In the genomic region with DNA sequence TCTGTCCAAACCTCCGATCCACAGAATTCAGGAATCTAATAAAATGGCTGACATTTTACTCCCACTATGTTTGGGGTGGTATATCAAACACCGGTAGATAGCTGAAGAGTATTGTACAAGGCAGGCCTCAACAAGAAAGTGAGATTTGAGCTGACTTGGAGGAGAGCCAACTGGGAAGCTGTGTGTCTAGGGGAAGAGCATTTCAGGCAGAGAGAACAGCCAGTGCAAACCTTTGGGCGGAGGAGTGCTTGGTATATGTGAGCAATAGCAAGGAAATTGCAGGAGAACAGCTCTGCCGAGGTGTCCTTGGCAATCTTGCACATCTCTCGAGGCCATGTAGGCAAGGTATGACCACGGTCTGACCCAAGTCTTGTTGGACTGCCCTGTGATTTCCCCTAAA, we compare ENCODE assay signal across 17 cellular contexts. TPM values are rescaled to one million over a fixed set of nuclear protein-coding genes. Genes with fewer than 3 reads are reported as not detected.
DNase-seq lines count a peak whose midpoint lies in the region; ATAC-seq and TF ChIP-seq lines count a peak whose summit lies in the region.
"Had no signal": no experiment of that assay in that cellular context is flagged by ENCODE, and none has a peak within 500 bp of the region (broad histone marks: within the 10 kb centered on the region; RNA-seq: fewer than 3 reads in every experiment).

No MANE protein-coding gene starts in this region.

- 60 to 62% methylated on average over 6 of the region's 6 CpGs for WGBS in lower leg skin, 2 donors

- peaks cover 1 to 10% of the 10 kb centered on the region in 2 donors for H3K27me3 Mint-ChIP-seq in CD4-positive, alpha-beta memory T cell
- peaks cover 21% of the 10 kb centered on the region for H3K27me3 Mint-ChIP-seq in GM23338 (ENCODE audit: insufficient read depth, low read depth, poor library complexity)
- H3K27me3 Mint-ChIP-seq in mesothelial cell of epicardium (ENCODE audit: low read depth): no peaks in the 10 kb centered on the region
- peaks cover 0 to 13% of the 10 kb centered on the region in 2 donors for H3K27me3 Mint-ChIP-seq in T-cell

- no peaks in the 10 kb centered on the region for H3F3A ChIP-seq in GM23338 (replicated peaks; ENCODE audit: low read depth)

- H3K79me2 ChIP-seq in GM23338 (replicated peaks; ENCODE audit: insufficient read depth): no peaks in the 10 kb centered on the region; the same call in 1 of the 2 replicates

- no peak for TF ChIP-seq POLR2A in lower leg skin (IDR thresholded peaks at IDR 0.05)

- TF ChIP-seq CTCF in GM23338 (conservative IDR thresholded peaks at IDR 0.05; ENCODE audit: low read depth in 2 of 2) (no peak), mesothelial cell of epicardium (IDR thresholded peaks at IDR 0.05; ENCODE audit: unreplicated experiment) (no peak), lower leg skin (IDR thresholded peaks at IDR 0.05) (no peak)

- no peak for DNase-seq in CD4-positive, alpha-beta memory T cell
- DNase-seq in GM23338 (ENCODE audit: low spot score): no peak
- DNase-seq in RPMI8226: peak; percentile 27
- no peak for DNase-seq in mesothelial cell of epicardium (ENCODE audit: low spot score in 2 of 2, unreplicated experiment in 2 of 2)
- no peak for DNase-seq in T-cell
- no peak for DNase-seq in amniotic stem cell (lab: John Stamatoyannopoulos, UW)
- DNase-seq in lower leg skin (ENCODE audit: low spot score in 2 of 2): no peak
- no peak for DNase-seq in DMS114 treated with DMSO at 0.1 percent for 48 hours (lab: John Stamatoyannopoulos, UW; ENCODE audit: unreplicated experiment)
- DNase-seq: activated CD8-positive, alpha-beta memory T cell treated with anti-CD3 and anti-CD28 coated beads for 24 hours; DMS53; HCEC 1CT; NCI-H187 treated with DMSO at 0.1 percent for 48 hours; NCI-H82 had no signal

- no peak overlapping the region for H3K27ac Mint-ChIP-seq in CD4-positive, alpha-beta memory T cell
- H3K27ac Mint-ChIP-seq in GM23338 (no peak overlapping the region), mesothelial cell of epicardium (peak overlapping the region; percentile 3), T-cell (no peak overlapping the region)

- H3K4me3 ChIP-seq in CD4-positive, alpha-beta memory T cell (ENCODE audit: low read length in 2 of 2): no peak overlapping the region
- H3K4me3 ChIP-seq in GM23338 (no peak overlapping the region), lower leg skin (ENCODE audit: low read depth, poor library complexity, severe bottlenecking) (no peak overlapping the region)
- H3K4me3 ChIP-seq: colonic mucosa, lung had no signal

- no peaks in the 10 kb centered on the region for H3K36me3 ChIP-seq in CD4-positive, alpha-beta memory T cell (ENCODE audit: insufficient read depth, low read length)
- no peaks in the 10 kb centered on the region for H3K36me3 ChIP-seq in GM23338 (ENCODE audit: insufficient read depth)
- H3K36me3 ChIP-seq: colonic mucosa, neutrophil had no signal

- H3K27me3 ChIP-seq in CD4-positive, alpha-beta memory T cell (ENCODE audit: insufficient read depth, low read length): no peaks in the 10 kb centered on the region
- H3K27me3 ChIP-seq in GM23338 (ENCODE audit: insufficient read depth): peaks cover 28% of the 10 kb centered on the region
- H3K27me3 ChIP-seq: colonic mucosa had no signal

- H3K4me3 Mint-ChIP-seq in CD4-positive, alpha-beta memory T cell: peak overlapping the region in 5 of 8 donors; percentile 6 to 69 (median 21)
- 0 out of 3 replicates have a peak overlapping the region, but pooled peaks have one; percentile 20 for H3K4me3 Mint-ChIP-seq in GM23338
- H3K4me3 Mint-ChIP-seq in mesothelial cell of epicardium: peak overlapping the region; percentile 13
- peak overlapping the region in 1 of 3 donors; percentile 25 for H3K4me3 Mint-ChIP-seq in T-cell

- no peaks in the 10 kb centered on the region for H3K9me3 ChIP-seq in CD4-positive, alpha-beta memory T cell (ENCODE audit: control insufficient read depth in 1 of 2, low read length in 2 of 2)
- H3K9me3 ChIP-seq: colonic mucosa, neutrophil had no signal

- ATAC-seq in GM23338 (no peak), T-cell (replicated peaks in 1 of 4) (no peak)
- ATAC-seq: right cardiac atrium had no signal

- CTCF ChIA-PET in CD4-positive, alpha-beta memory T cell (lab: Charles Lee; ENCODE audit: partially characterized antibody): no interaction called here
- CTCF ChIA-PET in T-cell (lab: Charles Lee): no interaction called here

- POLR2A ChIA-PET in CD4-positive, alpha-beta memory T cell (lab: Charles Lee; ENCODE audit: partially characterized antibody): no interaction called here
- POLR2A ChIA-PET in T-cell (lab: Charles Lee): no interaction called here

- H3K4me2 ChIP-seq in GM23338: no peak overlapping the region

- no peak overlapping the region for H3K27ac ChIP-seq in CD4-positive, alpha-beta memory T cell (ENCODE audit: low read depth, low read length)
- H3K27ac ChIP-seq in GM23338 (ENCODE audit: low read depth): no peak overlapping the region
- H3K27ac ChIP-seq: colonic mucosa, neutrophil had no signal

- peaks cover 4 to 11% (median 7%) of the 10 kb centered on the region in 4 donors for H3K4me1 Mint-ChIP-seq in CD4-positive, alpha-beta memory T cell
- H3K4me1 Mint-ChIP-seq in GM23338: peaks cover 15% of the 10 kb centered on the region
- peaks cover 32% of the 10 kb centered on the region for H3K4me1 Mint-ChIP-seq in mesothelial cell of epicardium
- peaks cover 10 to 15% (median 15%) of the 10 kb centered on the region in 3 donors for H3K4me1 Mint-ChIP-seq in T-cell

- intact Hi-C loops in CD4-positive, alpha-beta memory T cell (cut with micrococcal nuclease): no loop called here
- intact Hi-C loops in lower leg skin (cut with DNase I; ENCODE audit: low total_unique reads): loop anchor here (5.0 kb wide), 1 partner anchor 151 kb away; no protein-coding TSS in a partner anchor

- H3K4me1 ChIP-seq in CD4-positive, alpha-beta memory T cell (ENCODE audit: insufficient read depth, low read length): peaks cover 13% of the 10 kb centered on the region
- peaks cover 14% of the 10 kb centered on the region for H3K4me1 ChIP-seq in GM23338 (ENCODE audit: insufficient read depth)

- no peak overlapping the region; the same call in 1 of the 2 replicates for H2AFZ ChIP-seq in GM23338

- H3K36me3 Mint-ChIP-seq in CD4-positive, alpha-beta memory T cell: no peaks in the 10 kb centered on the region
- H3K36me3 Mint-ChIP-seq in GM23338 (ENCODE audit: low read depth) (no peaks in the 10 kb centered on the region; the same call in 2 of the 3 replicates), mesothelial cell of epicardium (no peaks in the 10 kb centered on the region), T-cell (no peaks in the 10 kb centered on the region)

- peaks cover 9% of the 10 kb centered on the region; the same call in 1 of the 2 replicates for H4K20me1 ChIP-seq in GM23338 (replicated peaks; ENCODE audit: insufficient read depth)

- H3K9me2 ChIP-seq in GM23338 (ENCODE audit: insufficient read depth): no peaks in the 10 kb centered on the region

- no peaks in the 10 kb centered on the region for H3K9me3 Mint-ChIP-seq in CD4-positive, alpha-beta memory T cell
- H3K9me3 Mint-ChIP-seq in GM23338: no peaks in the 10 kb centered on the region
- no peaks in the 10 kb centered on the region for H3K9me3 Mint-ChIP-seq in mesothelial cell of epicardium
- no peaks in the 10 kb centered on the region for H3K9me3 Mint-ChIP-seq in T-cell

TF ChIP-seq in GM23338, 12 proteins besides CTCF, POLR2A, EP300 and RAD21 (continues in another document):
- TF ChIP-seq, protein P1, sequence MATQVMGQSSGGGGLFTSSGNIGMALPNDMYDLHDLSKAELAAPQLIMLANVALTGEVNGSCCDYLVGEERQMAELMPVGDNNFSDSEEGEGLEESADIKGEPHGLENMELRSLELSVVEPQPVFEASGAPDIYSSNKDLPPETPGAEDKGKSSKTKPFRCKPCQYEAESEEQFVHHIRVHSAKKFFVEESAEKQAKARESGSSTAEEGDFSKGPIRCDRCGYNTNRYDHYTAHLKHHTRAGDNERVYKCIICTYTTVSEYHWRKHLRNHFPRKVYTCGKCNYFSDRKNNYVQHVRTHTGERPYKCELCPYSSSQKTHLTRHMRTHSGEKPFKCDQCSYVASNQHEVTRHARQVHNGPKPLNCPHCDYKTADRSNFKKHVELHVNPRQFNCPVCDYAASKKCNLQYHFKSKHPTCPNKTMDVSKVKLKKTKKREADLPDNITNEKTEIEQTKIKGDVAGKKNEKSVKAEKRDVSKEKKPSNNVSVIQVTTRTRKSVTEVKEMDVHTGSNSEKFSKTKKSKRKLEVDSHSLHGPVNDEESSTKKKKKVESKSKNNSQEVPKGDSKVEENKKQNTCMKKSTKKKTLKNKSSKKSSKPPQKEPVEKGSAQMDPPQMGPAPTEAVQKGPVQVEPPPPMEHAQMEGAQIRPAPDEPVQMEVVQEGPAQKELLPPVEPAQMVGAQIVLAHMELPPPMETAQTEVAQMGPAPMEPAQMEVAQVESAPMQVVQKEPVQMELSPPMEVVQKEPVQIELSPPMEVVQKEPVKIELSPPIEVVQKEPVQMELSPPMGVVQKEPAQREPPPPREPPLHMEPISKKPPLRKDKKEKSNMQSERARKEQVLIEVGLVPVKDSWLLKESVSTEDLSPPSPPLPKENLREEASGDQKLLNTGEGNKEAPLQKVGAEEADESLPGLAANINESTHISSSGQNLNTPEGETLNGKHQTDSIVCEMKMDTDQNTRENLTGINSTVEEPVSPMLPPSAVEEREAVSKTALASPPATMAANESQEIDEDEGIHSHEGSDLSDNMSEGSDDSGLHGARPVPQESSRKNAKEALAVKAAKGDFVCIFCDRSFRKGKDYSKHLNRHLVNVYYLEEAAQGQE (IDR thresholded peaks at IDR 0.05; ENCODE audit: unreplicated experiment): no peak
- TF ChIP-seq POLR2AphosphoS5 (IDR thresholded peaks at IDR 0.05; ENCODE audit: low read depth) (no peak), EZH2 (IDR thresholded peaks at IDR 0.05; ENCODE audit: low read depth, unreplicated experiment) (no peak)

RNA-seq across cellular contexts. Expression of gene MERTK, which starts 1.8 kb away (rescaled TPM):
- under 1 TPM; 0.64 to 0.67 TPM for total RNA-seq in CD4-positive, alpha-beta memory T cell
- polyA plus RNA-seq in CD4-positive, alpha-beta memory T cell: under 1 TPM; 0.09 to 0.25 TPM
- total RNA-seq in GM23338 (2014; rRNA removed; shearing (Covaris generic)): 8.7 and 9.0 TPM in 2 replicates
- 2.4 and 3.0 TPM in 2 replicates for polyA plus RNA-seq in GM23338 (2016; fragmentation: Nextera tagmentation; extraction: Ambion mirVana)
- total RNA-seq in mesothelial cell of epicardium: 25.1 to 27.3 TPM (median 27.1 TPM) in 3 replicates
- total RNA-seq in T-cell: under 1 TPM; 0.12 to 0.73 (median 0.33) TPM
- total RNA-seq in lower leg skin: 1 to 10 TPM; 3.4 to 9.7 (median 4.9) TPM

RNA-seq across cellular contexts. Expression of gene ANAPC1, which starts 12.6 kb away (rescaled TPM):
- 10 to 100 TPM; 58.1 to 60.2 TPM for total RNA-seq in CD4-positive, alpha-beta memory T cell
- polyA plus RNA-seq in CD4-positive, alpha-beta memory T cell: 10 to 100 TPM; 22.2 to 26.2 TPM
- 148 and 175 TPM in 2 replicates for total RNA-seq in GM23338 (2014; rRNA removed; shearing (Covaris generic))
- polyA plus RNA-seq in GM23338 (2016; fragmentation: Nextera tagmentation; extraction: Ambion mirVana): 14.0 and 17.8 TPM in 2 replicates
- 54.0 to 56.5 TPM (median 54.0 TPM) in 3 replicates for total RNA-seq in mesothelial cell of epicardium
- 10 to 100 TPM; 51.3 to 69.9 (median 63.8) TPM for total RNA-seq in T-cell
- 10 to 100 TPM; 35.8 to 48.2 (median 42.7) TPM for total RNA-seq in lower leg skin
